ENCODE assay signal across 16 cellular contexts in the genomic region with DNA sequence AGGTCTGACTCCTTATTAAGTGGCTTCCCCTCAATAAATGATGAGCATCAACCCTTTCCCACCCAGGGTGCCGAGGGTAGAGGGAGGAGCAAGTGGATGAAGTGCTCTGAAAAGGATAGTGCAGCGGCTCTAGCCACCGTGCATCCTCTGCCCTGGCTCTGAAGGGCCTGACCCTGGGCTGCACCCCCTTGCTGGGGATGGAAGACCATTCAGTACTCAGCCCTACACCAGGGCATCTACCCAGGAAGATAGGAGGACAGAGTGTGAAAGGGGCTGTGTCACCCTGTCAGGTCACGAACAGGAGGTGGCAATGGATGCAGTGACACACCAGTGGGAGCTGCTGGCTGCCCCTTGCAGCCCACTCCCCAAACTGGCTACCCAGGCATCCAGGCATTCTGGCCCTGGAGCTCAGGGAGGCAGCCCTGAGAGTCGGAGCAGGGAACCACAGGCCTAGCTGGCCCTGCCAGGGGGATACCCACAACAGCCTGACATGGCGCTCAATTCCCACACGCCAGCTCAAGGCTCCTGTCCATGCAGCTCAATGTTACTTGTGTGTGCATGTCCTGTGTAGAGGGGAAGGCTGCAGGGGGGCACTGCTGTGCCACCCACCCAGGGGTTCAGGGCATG. TPM values are rescaled to one million over a fixed set of nuclear protein-coding genes. Genes with fewer than 3 reads are reported as not detected.
DNase-seq lines count a peak whose midpoint lies in the region; ATAC-seq, FAIRE-seq and TF ChIP-seq lines count a peak whose summit lies in the region.
"Had no signal": no experiment of that assay in that cellular context is flagged by ENCODE, and none has a peak within 500 bp of the region (broad histone marks: within the 10 kb centered on the region; RNA-seq: fewer than 3 reads in every experiment).

No MANE protein-coding gene starts in this region.

- H4K8ac ChIP-seq in neuronal stem cell (ENCODE audit: low read depth, low read length), result no peak overlapping the region

- H3K27ac ChIP-seq in K562 (ENCODE audit: extremely low read depth, low read depth, low read length), result no peak overlapping the region
- no peak overlapping the region for H3K27ac ChIP-seq in neuronal stem cell (replicated peaks; ENCODE audit: low read length)

- H3K4me1 ChIP-seq in K562 (replicated peaks in 1 of 2; ENCODE audit: control insufficient read depth in 2 of 2, insufficient read depth in 2 of 2, low read length in 2 of 2), result peaks cover 5 to 43% of the 10 kb centered on the region in 2 experiments; a peak in 3 of 5 replicates
- H3K4me1 ChIP-seq in neuronal stem cell (ENCODE audit: control insufficient read depth in 2 of 2, insufficient read depth in 1 of 2, low read depth in 1 of 2, low read length in 2 of 2), result peaks cover 0 to 3% of the 10 kb centered on the region in 2 donors

- TF ChIP-seq EP300 in K562 (IDR thresholded peaks at IDR 0.05; ENCODE audit: low read length), result no peak

- H3K27me3 ChIP-seq in K562 (ENCODE audit: control insufficient read depth in 2 of 2, insufficient read depth in 2 of 2, low read length in 2 of 2), result no peaks in the 10 kb centered on the region
- H3K27me3 ChIP-seq in neuronal stem cell (ENCODE audit: control insufficient read depth in 3 of 3, insufficient read depth in 3 of 3, low read depth in 1 of 3, low read length in 3 of 3), result no peaks in the 10 kb centered on the region

- H3K9ac ChIP-seq in K562 (ENCODE audit: insufficient read depth in 1 of 2, low read depth in 2 of 2, low read length in 2 of 2), result peak overlapping the region in 1 of 2 experiments; percentile 47; a peak in 2 of 4 replicates
- no peak overlapping the region for H3K9ac ChIP-seq in neuronal stem cell (ENCODE audit: low read depth, low read length, poor library complexity)

- DNase-seq in HTR-8/SVneo (ENCODE audit: insufficient read length, low spot score) (no peak), K562 (ENCODE audit: extremely low read depth in 1 of 4, low spot score in 3 of 4) (no peak), neuronal stem cell (ENCODE audit: low spot score) (no peak), retina (no peak)
- DNase-seq in activated CD4-positive, alpha-beta T cell treated with anti-CD3 and anti-CD28 coated beads, Interleukin-2, amount 10 ng/mL, durations not matched to agents 24 days and 14 days, result no peak
- DNase-seq: COR-L47, DMS153, MV-4-11, NCI-H1417, NCI-H187 treated with DMSO at 0.1 percent for 48 hours, NCI-H345, NCI-H526 treated with DMSO at 0.1 percent for 48 hours, SIG-M5 had no signal

- no peak for TF ChIP-seq RAD21 in K562 (CRISPR knock-in tag; conservative IDR thresholded peaks at IDR 0.05 in 1 of 2, IDR thresholded peaks at IDR 0.05 in 1 of 2)

- H3K4ac ChIP-seq in neuronal stem cell (ENCODE audit: low read length), result no peak overlapping the region

- no peak overlapping the region for H4K91ac ChIP-seq in neuronal stem cell (ENCODE audit: low read depth, low read length, poor library complexity)

- peaks cover 16% of the 10 kb centered on the region for H3K79me1 ChIP-seq in neuronal stem cell (ENCODE audit: low read depth, low read length)

- no peak overlapping the region for H2BK15ac ChIP-seq in neuronal stem cell (ENCODE audit: low read length)

- in situ Hi-C loops in K562 (cut with MboI), result no loop called here

- POLR2A ChIA-PET in K562 (lab: Yijun Ruan, JAX), result interaction anchor here (1.1 to 11.8 kb wide), 3 partner anchors 8 to 17 kb away, joined by 3 to 135 read pairs (median 25); partner anchors contain the start of genes ACTR1B and COX5B

- H2BK12ac ChIP-seq in neuronal stem cell (ENCODE audit: low read length), result no peak overlapping the region

- no peak overlapping the region for H3K18ac ChIP-seq in neuronal stem cell (ENCODE audit: low read length)

- H3K4me3 ChIP-seq in K562, result no peak overlapping the region
- H3K4me3 ChIP-seq in neuronal stem cell (ENCODE audit: low read length in 2 of 2), result no peak overlapping the region

- peak overlapping the region; percentile 42 for H2BK5ac ChIP-seq in neuronal stem cell (ENCODE audit: low read length)

- no peak overlapping the region for H2AFZ ChIP-seq in K562 (ENCODE audit: low read depth, low read length)
- no peak overlapping the region for H2AFZ ChIP-seq in neuronal stem cell (ENCODE audit: low read length)

- peak; percentile 20 for FAIRE-seq in HTR-8/SVneo (lab: Jason Lieb, UNC)
- FAIRE-seq in K562 (lab: Jason Lieb, UNC), result no peak
- FAIRE-seq: GM19239, H54 had no signal

- H2BK120ac ChIP-seq in neuronal stem cell (ENCODE audit: low read depth, low read length), result no peak overlapping the region

- H3K36me3 ChIP-seq in K562 (ENCODE audit: control insufficient read depth, insufficient read depth, low read length), result peaks cover 53% of the 10 kb centered on the region; the same call in 2 of the 3 replicates
- peaks cover 45 to 73% of the 10 kb centered on the region in 2 donors for H3K36me3 ChIP-seq in neuronal stem cell (replicated peaks in 1 of 2; ENCODE audit: control insufficient read depth in 2 of 2, insufficient read depth in 2 of 2, low read length in 2 of 2)

- no peak overlapping the region for H3K27ac Mint-ChIP-seq in activated CD4-positive, alpha-beta T cell treated with anti-CD3 and anti-CD28 coated beads, Interleukin-2, amount 10 ng/mL, durations not matched to agents 24 days and 14 days

- no peak for TF ChIP-seq CTCF in K562 (IDR thresholded peaks at IDR 0.05 in 2 of 3, conservative IDR thresholded peaks at IDR 0.05 in 1 of 3; ENCODE audit: insufficient read depth in 2 of 3, low read depth in 1 of 3, low read length in 3 of 3)

- intact Hi-C loops in K562 (cut with micrococcal nuclease), result no loop called here
- intact Hi-C loops in activated CD4-positive, alpha-beta T cell treated with anti-CD3 and anti-CD28 coated beads, Interleukin-2, amount 10 ng/mL, durations not matched to agents 24 days and 14 days (cut with micrococcal nuclease), result no loop called here

- 89% methylated on average over 7 of the region's 7 CpGs for WGBS in K562 (ENCODE audit: insufficient coverage, low coverage, missing lambda C conversion rate)
- WGBS in neuronal stem cell (ENCODE audit: extremely low coverage in 2 of 2, insufficient read length in 2 of 2, insufficient replicate concordance in 1 of 2), 2 donors, result no CpG with 5 or more reads among the region's 7 CpGs

- H3K4me2 ChIP-seq in K562 (ENCODE audit: insufficient read depth, low read length), result no peak overlapping the region
- H3K4me2 ChIP-seq in neuronal stem cell (ENCODE audit: insufficient read depth, low read length, poor library complexity, severe bottlenecking), result no peak overlapping the region

- H4K20me1 ChIP-seq in K562 (replicated peaks; ENCODE audit: control insufficient read depth, insufficient read depth, low read length), result no peaks in the 10 kb centered on the region; the same call in 1 of the 2 replicates

- CTCF ChIA-PET in K562 (lab: Yijun Ruan, JAX; ENCODE audit: low intra/inter-chr PET ratio), result no interaction called here

- no peak overlapping the region for H2AK5ac ChIP-seq in neuronal stem cell (ENCODE audit: low read depth, low read length)

- H3K14ac ChIP-seq in neuronal stem cell (ENCODE audit: low read length), result peak overlapping the region; percentile 17

- no peak for ATAC-seq in K562

- H3K9me1 ChIP-seq in K562 (ENCODE audit: control insufficient read depth, insufficient read depth, low read length), result peaks cover 5% of the 10 kb centered on the region

- peaks cover 28% of the 10 kb centered on the region for H3K4me1 Mint-ChIP-seq in activated CD4-positive, alpha-beta T cell treated with anti-CD3 and anti-CD28 coated beads, Interleukin-2, amount 10 ng/mL, durations not matched to agents 24 days and 14 days

- H3K79me2 ChIP-seq in K562 (ENCODE audit: control insufficient read depth, insufficient read depth, low read length), result peaks cover 15% of the 10 kb centered on the region

- H3K4me3 Mint-ChIP-seq in activated CD4-positive, alpha-beta T cell treated with anti-CD3 and anti-CD28 coated beads, Interleukin-2, amount 10 ng/mL, durations not matched to agents 24 days and 14 days, result no peak overlapping the region
- H3K4me3 Mint-ChIP-seq: IgD-negative memory B cell had no signal

- TF ChIP-seq POLR2A in K562 (conservative IDR thresholded peaks at IDR 0.05), result no peak

- H3K27me3 Mint-ChIP-seq in activated CD4-positive, alpha-beta T cell treated with anti-CD3 and anti-CD28 coated beads, Interleukin-2, amount 10 ng/mL, durations not matched to agents 24 days and 14 days, result no peaks in the 10 kb centered on the region
- H3K27me3 Mint-ChIP-seq: IgD-negative memory B cell had no signal

- H3K9me3 ChIP-seq in K562 (replicated peaks; ENCODE audit: control insufficient read depth, insufficient read depth, low read depth, low read length) (no peaks in the 10 kb centered on the region), neuronal stem cell (replicated peaks in 1 of 2; ENCODE audit: control insufficient read depth in 2 of 2, insufficient read depth in 1 of 2, low read depth in 1 of 2, low read length in 2 of 2) (peaks cover 13 to 20% of the 10 kb centered on the region in 2 donors)

- no peaks in the 10 kb centered on the region for H3K9me3 Mint-ChIP-seq in activated CD4-positive, alpha-beta T cell treated with anti-CD3 and anti-CD28 coated beads, Interleukin-2, amount 10 ng/mL, durations not matched to agents 24 days and 14 days

- no peak overlapping the region for H3K23ac ChIP-seq in neuronal stem cell (ENCODE audit: low read depth, low read length, poor library complexity)

- no TSS peak for BruUV-seq in K562 (replicated peaks; lab: Mats Ljungman, UMichigan)

- H3K36me3 Mint-ChIP-seq in activated CD4-positive, alpha-beta T cell treated with anti-CD3 and anti-CD28 coated beads, Interleukin-2, amount 10 ng/mL, durations not matched to agents 24 days and 14 days (ENCODE audit: low read depth), result peaks cover 64% of the 10 kb centered on the region

RNA-seq across cellular contexts. Expression of gene ACTR1B, which starts 7.6 kb away (rescaled TPM):
- total RNA-seq in K562 (2011; cell fraction: chromatin; rRNA removed; ENCODE audit: low replicate concordance), result 58.6 and 187 TPM in 2 replicates
- 122 and 125 TPM in 2 replicates for total RNA-seq in K562 (2011; cell fraction: nucleolus; rRNA removed)
- total RNA-seq in K562 (2011; cell fraction: nucleoplasm; rRNA removed), result 80.8 and 84.3 TPM in 2 replicates
- 22.1 and 27.9 TPM in 2 replicates for total RNA-seq in K562 (2014; rRNA removed)
- 12.0 and 16.2 TPM in 2 replicates for total RNA-seq in K562 (2014; rRNA removed; fragmentation: Illumina TruSeq; extraction: Trizol)
- total RNA-seq in K562 (2015; rRNA removed; fragmentation: Illumina TruSeq; extraction: Trizol), result 26.4 and 26.7 TPM in 2 replicates
- total RNA-seq in K562 (2021), result 41.0 and 43.0 TPM in 2 replicates
- 40.9 and 47.4 TPM in 2 replicates for polyA plus RNA-seq in K562 (2011; rRNA removed)
- polyA plus RNA-seq in K562 (2011; cell fraction: cytosol; rRNA removed), result 50.7 and 71.9 TPM in 2 replicates
- 306 and 320 TPM in 2 replicates for polyA plus RNA-seq in K562 (2011; cell fraction: nucleus; rRNA removed)
- 37.9 and 120 TPM in 2 replicates for polyA plus RNA-seq in K562 (2012)
- 22.5 and 29.2 TPM in 2 replicates for polyA plus RNA-seq in K562 (2014; fragmentation: Illumina TruSeq; extraction: Trizol)
- 1 to 10 TPM in 1 of 2 experiments, under 1 TPM in 1; 0.49 to 2.3 TPM for polyA plus RNA-seq in K562 (2014; fragmentation: Nextera tagmentation; extraction: Ambion mirVana)
- polyA plus RNA-seq in K562 (2014; rRNA removed), result 42.3 and 46.1 TPM in 2 replicates
- polyA minus RNA-seq in K562 (2011; rRNA and poly(A)+ RNA removed), result 16.2 and 25.4 TPM in 2 replicates
- polyA minus RNA-seq in K562 (2011; cell fraction: cytosol; rRNA and poly(A)+ RNA removed), result 19.1 and 23.3 TPM in 2 replicates
- 68.1 and 83.7 TPM in 2 replicates for polyA minus RNA-seq in K562 (2011; cell fraction: nucleus; rRNA and poly(A)+ RNA removed)
- polyA plus RNA-seq in neuronal stem cell (2013, experiment 1 of 2), result 58.1 TPM
- polyA plus RNA-seq in neuronal stem cell (2013, experiment 2 of 2), result 55.1 TPM
- total RNA-seq in activated CD4-positive, alpha-beta T cell treated with anti-CD3 and anti-CD28 coated beads, Interleukin-2, amount 10 ng/mL, durations not matched to agents 24 days and 14 days, result 122 TPM in 2 replicates

RNA-seq across cellular contexts. Expression of gene COX5B, which starts 10.4 kb away (rescaled TPM):
- 55.0 and 69.6 TPM in 2 replicates for total RNA-seq in K562 (2011; cell fraction: chromatin; rRNA removed; ENCODE audit: low replicate concordance)
- 123 and 139 TPM in 2 replicates for total RNA-seq in K562 (2011; cell fraction: nucleolus; rRNA removed)
- 112 and 121 TPM in 2 replicates for total RNA-seq in K562 (2011; cell fraction: nucleoplasm; rRNA removed)
- total RNA-seq in K562 (2014; rRNA removed) (1,235 and 1,392 TPM in 2 replicates), K562 (2014; rRNA removed; fragmentation: Illumina TruSeq; extraction: Trizol) (182 and 199 TPM in 2 replicates), K562 (2015; rRNA removed; fragmentation: Illumina TruSeq; extraction: Trizol) (458 and 535 TPM in 2 replicates), K562 (2021) (536 and 603 TPM in 2 replicates)
- polyA plus RNA-seq in K562 (2011; rRNA removed) (535 and 582 TPM in 2 replicates), K562 (2014; fragmentation: Illumina TruSeq; extraction: Trizol) (154 and 281 TPM in 2 replicates), K562 (2014; fragmentation: Nextera tagmentation; extraction: Ambion mirVana) (100 to 1,000 TPM; 305 to 487 TPM), K562 (2014; rRNA removed) (1,304 and 1,424 TPM in 2 replicates)
- 717 and 760 TPM in 2 replicates for polyA plus RNA-seq in K562 (2011; cell fraction: cytosol; rRNA removed)
- polyA plus RNA-seq in K562 (2011; cell fraction: nucleus; rRNA removed), result 365 and 570 TPM in 2 replicates
- 526 and 547 TPM in 2 replicates for polyA plus RNA-seq in K562 (2012)
- 60.5 and 61.2 TPM in 2 replicates for polyA minus RNA-seq in K562 (2011; rRNA and poly(A)+ RNA removed)
- 88.6 and 115 TPM in 2 replicates for polyA minus RNA-seq in K562 (2011; cell fraction: cytosol; rRNA and poly(A)+ RNA removed)
- polyA minus RNA-seq in K562 (2011; cell fraction: nucleus; rRNA and poly(A)+ RNA removed), result 46.4 and 75.2 TPM in 2 replicates
- 226 TPM for polyA plus RNA-seq in neuronal stem cell (2013, experiment 1 of 2)
- polyA plus RNA-seq in neuronal stem cell (2013, experiment 2 of 2), result 217 TPM
- total RNA-seq in activated CD4-positive, alpha-beta T cell treated with anti-CD3 and anti-CD28 coated beads, Interleukin-2, amount 10 ng/mL, durations not matched to agents 24 days and 14 days, result 227 and 233 TPM in 2 replicates

RNA-seq across cellular contexts. Expression of gene C2orf92, which starts 13.3 kb away (rescaled TPM):
- total RNA-seq in K562 (2011; cell fraction: chromatin; rRNA removed; ENCODE audit: low replicate concordance), result 36.2 and 42.2 TPM in 2 replicates
- 17.0 and 25.8 TPM in 2 replicates for total RNA-seq in K562 (2011; cell fraction: nucleolus; rRNA removed)
- total RNA-seq in K562 (2011; cell fraction: nucleoplasm; rRNA removed), result 19.2 and 23.9 TPM in 2 replicates
- total RNA-seq in K562 (2014; rRNA removed), result 2.2 TPM in 2 replicates
- 3.6 and 5.0 TPM in 2 replicates for total RNA-seq in K562 (2014; rRNA removed; fragmentation: Illumina TruSeq; extraction: Trizol)
- 6.7 and 6.8 TPM in 2 replicates for total RNA-seq in K562 (2015; rRNA removed; fragmentation: Illumina TruSeq; extraction: Trizol)
- total RNA-seq in K562 (2021), result 4.0 and 4.5 TPM in 2 replicates
- polyA plus RNA-seq in K562 (2011; rRNA removed), result 6.1 and 7.1 TPM in 2 replicates
- polyA plus RNA-seq in K562 (2011; cell fraction: cytosol; rRNA removed), result 1.4 and 2.2 TPM in 2 replicates
- 22.7 and 23.4 TPM in 2 replicates for polyA plus RNA-seq in K562 (2011; cell fraction: nucleus; rRNA removed)
- polyA plus RNA-seq in K562 (2012), result 5.3 and 10.9 TPM in 2 replicates
- 3.4 and 4.0 TPM in 2 replicates for polyA plus RNA-seq in K562 (2014; fragmentation: Illumina TruSeq; extraction: Trizol)
- polyA plus RNA-seq in K562 (2014; fragmentation: Nextera tagmentation; extraction: Ambion mirVana), result 1 to 10 TPM in 1 of 2 experiments, under 1 TPM in 1; 0.65 to 1.2 TPM
- 4.2 and 6.0 TPM in 2 replicates for polyA plus RNA-seq in K562 (2014; rRNA removed)
- polyA minus RNA-seq in K562 (2011; rRNA and poly(A)+ RNA removed), result 11.2 and 14.2 TPM in 2 replicates
- polyA minus RNA-seq in K562 (2011; cell fraction: cytosol; rRNA and poly(A)+ RNA removed), result 1.4 and 2.4 TPM in 2 replicates
- 9.6 and 20.2 TPM in 2 replicates for polyA minus RNA-seq in K562 (2011; cell fraction: nucleus; rRNA and poly(A)+ RNA removed)
- polyA plus RNA-seq in neuronal stem cell (2013, experiment 1 of 2), result 3.1 TPM
- polyA plus RNA-seq in neuronal stem cell (2013, experiment 2 of 2), result 3.7 TPM
- total RNA-seq in activated CD4-positive, alpha-beta T cell treated with anti-CD3 and anti-CD28 coated beads, Interleukin-2, amount 10 ng/mL, durations not matched to agents 24 days and 14 days, result 16.8 and 16.9 TPM in 2 replicates

RNA-seq across cellular contexts. Expression of gene ZAP70, which starts 57.1 kb away (rescaled TPM):
- total RNA-seq in K562 (2011; cell fraction: chromatin; rRNA removed; ENCODE audit: low replicate concordance), result 0.58 and 3.1 TPM in 2 replicates
- 1.8 and 2.0 TPM in 2 replicates for total RNA-seq in K562 (2011; cell fraction: nucleolus; rRNA removed)
- 0.81 and 1.7 TPM in 2 replicates for total RNA-seq in K562 (2011; cell fraction: nucleoplasm; rRNA removed)
- total RNA-seq in K562 (2014; rRNA removed), result 0.41 and 0.49 TPM in 2 replicates
- total RNA-seq in K562 (2014; rRNA removed; fragmentation: Illumina TruSeq; extraction: Trizol), result 0.07 TPM in 1 of 2 replicates, not detected in the other
- total RNA-seq in K562 (2015; rRNA removed; fragmentation: Illumina TruSeq; extraction: Trizol), result 0.18 and 0.19 TPM in 2 replicates
- 0.80 and 0.98 TPM in 2 replicates for total RNA-seq in K562 (2021)
- polyA plus RNA-seq in K562 (2011; rRNA removed), result 0.35 and 0.39 TPM in 2 replicates
- 0.18 and 0.63 TPM in 2 replicates for polyA plus RNA-seq in K562 (2011; cell fraction: cytosol; rRNA removed)
- 2.9 and 5.1 TPM in 2 replicates for polyA plus RNA-seq in K562 (2011; cell fraction: nucleus; rRNA removed)
- 0.76 and 3.9 TPM in 2 replicates for polyA plus RNA-seq in K562 (2012)
- polyA plus RNA-seq in K562 (2014; fragmentation: Illumina TruSeq; extraction: Trizol), result 0.21 and 0.22 TPM in 2 replicates
- polyA plus RNA-seq in K562 (2014; fragmentation: Nextera tagmentation; extraction: Ambion mirVana), result under 1 TPM in 1 of 2 experiments, not detected in 1; 0.06 TPM
- polyA plus RNA-seq in K562 (2014; rRNA removed), result 0.20 and 0.76 TPM in 2 replicates
- 0.15 and 0.46 TPM in 2 replicates for polyA minus RNA-seq in K562 (2011; rRNA and poly(A)+ RNA removed)
- not detected in 2 replicates for polyA minus RNA-seq in K562 (2011; cell fraction: cytosol; rRNA and poly(A)+ RNA removed)
- polyA minus RNA-seq in K562 (2011; cell fraction: nucleus; rRNA and poly(A)+ RNA removed), result 0.81 TPM in 1 of 2 replicates, not detected in the other
- 0.08 TPM for polyA plus RNA-seq in neuronal stem cell (2013, experiment 1 of 2)
- 0.06 TPM for polyA plus RNA-seq in neuronal stem cell (2013, experiment 2 of 2)
- 240 and 242 TPM in 2 replicates for total RNA-seq in activated CD4-positive, alpha-beta T cell treated with anti-CD3 and anti-CD28 coated beads, Interleukin-2, amount 10 ng/mL, durations not matched to agents 24 days and 14 days
